Comparison of ENCODE assay signal across 8 cellular contexts in genomic region chr13:110546933-110547332, GRCh38. TPM values are rescaled to one million over a fixed set of nuclear protein-coding genes. Genes with fewer than 3 reads are reported as not detected.
DNase-seq lines count a peak whose midpoint lies in the region; ATAC-seq and TF ChIP-seq lines count a peak whose summit lies in the region.

No MANE protein-coding gene starts in this region.

- H3K4me1 Mint-ChIP-seq in CD14-positive monocyte (peaks cover 29% of the 10 kb centered on the region), osteocyte (ENCODE audit: unreplicated experiment) (peaks cover 16% of the 10 kb centered on the region), immature natural killer cell (no peaks in the 10 kb centered on the region)
- no peaks in the 10 kb centered on the region for H3K4me1 Mint-ChIP-seq in activated T-helper 2 cell treated with anti-CD3 and anti-CD28 coated beads, Interferon-gamma antibody, Interleukin-2, Interleukin-4, amounts not matched to agents 10 μg/mL and 5 μg/mL and 100 μg/mL, durations not matched to agents 14 hours and 24 hours and 36 hours (ENCODE audit: low read depth)

- peaks cover 0 to 9% (median 5%) of the 10 kb centered on the region in 7 donors for H3K9me3 Mint-ChIP-seq in CD14-positive monocyte
- peaks cover 5% of the 10 kb centered on the region for H3K9me3 Mint-ChIP-seq in osteocyte (ENCODE audit: unreplicated experiment)
- H3K9me3 Mint-ChIP-seq in activated T-helper 2 cell treated with anti-CD3 and anti-CD28 coated beads, Interferon-gamma antibody, Interleukin-2, Interleukin-4, amounts not matched to agents 10 μg/mL and 5 μg/mL and 100 μg/mL, durations not matched to agents 14 hours and 24 hours and 36 hours = peaks cover 4% of the 10 kb centered on the region
- H3K9me3 Mint-ChIP-seq in immature natural killer cell = no peaks in the 10 kb centered on the region

- H3K36me3 Mint-ChIP-seq in CD14-positive monocyte (peaks cover 68 to 73% of the 10 kb centered on the region in 2 donors), osteocyte (ENCODE audit: unreplicated experiment) (peaks cover 10% of the 10 kb centered on the region), immature natural killer cell (no peaks in the 10 kb centered on the region)
- no peaks in the 10 kb centered on the region for H3K36me3 Mint-ChIP-seq in activated T-helper 2 cell treated with anti-CD3 and anti-CD28 coated beads, Interferon-gamma antibody, Interleukin-2, Interleukin-4, amounts not matched to agents 10 μg/mL and 5 μg/mL and 100 μg/mL, durations not matched to agents 14 hours and 24 hours and 36 hours (ENCODE audit: low read depth)

- peaks cover 0 to 5% (median 0%) of the 10 kb centered on the region in 3 donors for H3K27me3 Mint-ChIP-seq in CD14-positive monocyte (ENCODE audit: low read depth in 3 of 3)
- no peaks in the 10 kb centered on the region for H3K27me3 Mint-ChIP-seq in osteocyte (ENCODE audit: unreplicated experiment)
- H3K27me3 Mint-ChIP-seq in activated T-helper 2 cell treated with anti-CD3 and anti-CD28 coated beads, Interferon-gamma antibody, Interleukin-2, Interleukin-4, amounts not matched to agents 10 μg/mL and 5 μg/mL and 100 μg/mL, durations not matched to agents 14 hours and 24 hours and 36 hours (ENCODE audit: low read depth) = no peaks in the 10 kb centered on the region
- H3K27me3 Mint-ChIP-seq in immature natural killer cell (ENCODE audit: low read depth in 3 of 3) = peaks cover under 1 to 2% (median 2%) of the 10 kb centered on the region in 3 donors

- no peak for ATAC-seq in activated CD4-positive, CD25-positive, alpha-beta regulatory T cell treated with anti-CD3 and anti-CD28 coated beads, Interleukin-2, amount 50 U/mL, for 24 hours

- intact Hi-C loops in CD14-positive monocyte (cut with micrococcal nuclease) = no loop called here
- intact Hi-C loops in activated T-helper 2 cell treated with anti-CD3 and anti-CD28 coated beads, Interferon-gamma antibody, Interleukin-2, Interleukin-4, amounts not matched to agents 10 μg/mL and 5 μg/mL and 100 μg/mL, durations not matched to agents 14 hours and 24 hours and 36 hours (cut with micrococcal nuclease) = no loop called here

- no peak for DNase-seq in CD14-positive monocyte (ENCODE audit: low spot score)
- DNase-seq in RKO (ENCODE audit: low spot score) = peak; percentile 34
- DNase-seq in fibroblast of peridontal ligament (ENCODE audit: extremely low read depth) = peak; percentile 65
- no peak for DNase-seq in osteocyte (ENCODE audit: extremely low spot score, unreplicated experiment)
- DNase-seq in NCI-H2107 (lab: John Stamatoyannopoulos, UW) = no peak
- no peak for DNase-seq in activated T-helper 2 cell treated with anti-CD3 and anti-CD28 coated beads, Interferon-gamma antibody, Interleukin-2, Interleukin-4, amounts not matched to agents 10 μg/mL and 5 μg/mL and 100 μg/mL, durations not matched to agents 14 hours and 24 hours and 36 hours (ENCODE audit: low spot score)
- no peak for DNase-seq in immature natural killer cell

- TF ChIP-seq CTCF in CD14-positive monocyte (IDR thresholded peaks at IDR 0.05) (no peak), osteocyte (IDR thresholded peaks at IDR 0.05) (no peak)

- H3K4me3 Mint-ChIP-seq in CD14-positive monocyte (no peak overlapping the region), osteocyte (ENCODE audit: unreplicated experiment) (no peak overlapping the region), immature natural killer cell (no peak overlapping the region)
- no peak overlapping the region for H3K4me3 Mint-ChIP-seq in activated T-helper 2 cell treated with anti-CD3 and anti-CD28 coated beads, Interferon-gamma antibody, Interleukin-2, Interleukin-4, amounts not matched to agents 10 μg/mL and 5 μg/mL and 100 μg/mL, durations not matched to agents 14 hours and 24 hours and 36 hours (ENCODE audit: low read depth)

- H3K27ac Mint-ChIP-seq in CD14-positive monocyte = peak overlapping the region in 5 of 7 donors; percentile 32 to 59 (median 49)
- peak overlapping the region; percentile 52 for H3K27ac Mint-ChIP-seq in osteocyte (ENCODE audit: unreplicated experiment)
- H3K27ac Mint-ChIP-seq in activated T-helper 2 cell treated with anti-CD3 and anti-CD28 coated beads, Interferon-gamma antibody, Interleukin-2, Interleukin-4, amounts not matched to agents 10 μg/mL and 5 μg/mL and 100 μg/mL, durations not matched to agents 14 hours and 24 hours and 36 hours = no peak overlapping the region
- no peak overlapping the region for H3K27ac Mint-ChIP-seq in immature natural killer cell

RNA-seq across cellular contexts. Expression of gene RAB20, which starts 14.6 kb away (rescaled TPM):
- 10 to 100 TPM; 37.8 to 43.1 TPM for polyA plus RNA-seq in CD14-positive monocyte
- 10.0 and 11.7 TPM in 2 replicates for total RNA-seq in osteocyte
- 2.8 and 4.0 TPM in 2 replicates for total RNA-seq in activated T-helper 2 cell treated with anti-CD3 and anti-CD28 coated beads, Interferon-gamma antibody, Interleukin-2, Interleukin-4, amounts not matched to agents 10 μg/mL and 5 μg/mL and 100 μg/mL, durations not matched to agents 14 hours and 24 hours and 36 hours
- 1 to 10 TPM in 1 of 3 donors, under 1 TPM in 2; 0.39 to 2.7 (median 0.52) TPM for polyA plus RNA-seq in immature natural killer cell

Comparison
In these comparisons a context has a peak if more than half of its experiments do, and no peak if none do; other contexts are left out.
1. DNase-seq: peak in RKO (single experiment) and fibroblast of peridontal ligament (single experiment); none in CD14-positive monocyte (single experiment), osteocyte (single experiment), NCI-H2107 (single experiment), activated T-helper 2 cell treated with anti-CD3 and anti-CD28 coated beads, Interferon-gamma antibody, Interleukin-2, Interleukin-4, amounts not matched to agents 10 μg/mL and 5 μg/mL and 100 μg/mL, durations not matched to agents 14 hours and 24 hours and 36 hours (single experiment) and immature natural killer cell (0 of 3).
2. H3K27ac Mint-ChIP-seq: peak in CD14-positive monocyte (5 of 7) and osteocyte (single experiment); none in activated T-helper 2 cell treated with anti-CD3 and anti-CD28 coated beads, Interferon-gamma antibody, Interleukin-2, Interleukin-4, amounts not matched to agents 10 μg/mL and 5 μg/mL and 100 μg/mL, durations not matched to agents 14 hours and 24 hours and 36 hours (single experiment) and immature natural killer cell (0 of 6).